ENCODE assay signal across 23 cellular contexts in genomic region chr9:132041825-132042224, GRCh38. TPM values are rescaled to one million over a fixed set of nuclear protein-coding genes. Genes with fewer than 3 reads are reported as not detected.
A peak's percentile ranks its signal among the peaks of the same experiment; 100 is the strongest.
DNase-seq lines count a peak whose midpoint lies in the region; ATAC-seq lines count a peak whose summit lies in the region.
"Had no signal": no experiment of that assay in that cellular context is flagged by ENCODE, and none has a peak within 500 bp of the region (broad histone marks: within the 10 kb centered on the region; RNA-seq: fewer than 3 reads in every experiment).

No MANE protein-coding gene starts in this region.

- DNase-seq in NCI-H1694 (lab: John Stamatoyannopoulos, UW) (peak; percentile 27), SHP77 (lab: John Stamatoyannopoulos, UW) (peak; percentile 51 to 69), epithelial cell of prostate (ENCODE audit: low read depth, low spot score) (no peak), OCI-M1 (lab: John Stamatoyannopoulos, UW) (no peak), trophoblast cell (no peak)
- no peak for DNase-seq in stimulated activated effector memory CD8-positive, alpha-beta T cell treated with anti-CD3 and anti-CD28 coated beads, Interleukin-12 subunit alpha, Interleukin-12 subunit beta, amount 100 ng/mL, for 72 hours (ENCODE audit: low spot score in 2 of 2)
- DNase-seq: activated CD4-positive, alpha-beta T cell treated with anti-CD3 and anti-CD28 coated beads, Interleukin-2, amount 50 U/mL, for 48 hours; activated gamma-delta T cell treated with Interleukin-2 at 50 U/mL for 16 hours; amygdala; cerebellar nuclear complex; GF-D8; H7; head of caudate nucleus; NCI-H1417 treated with DMSO at 0.1 percent for 48 hours; nucleus accumbens; sigmoid colon; stimulated activated CD4-positive, alpha-beta T cell treated with anti-CD3 and anti-CD28 coated beads, Interleukin-2, amount 100 ng/mL, for 24 hours; stimulated activated naive CD8-positive, alpha-beta T cell treated with anti-CD3 and anti-CD28 coated beads, Interleukin-15, amount 100 ng/mL, for 72 hours; transverse colon had no signal

- H3K14ac ChIP-seq in trophoblast cell (ENCODE audit: low read length): no peak overlapping the region

- H2AFZ ChIP-seq in trophoblast cell (ENCODE audit: insufficient read depth, low read length, poor library complexity): no peak overlapping the region

- H2BK12ac ChIP-seq in trophoblast cell (ENCODE audit: low read length): no peak overlapping the region

- peaks cover 6 to 8% of the 10 kb centered on the region in 2 experiments for H3K4me1 ChIP-seq in trophoblast cell (ENCODE audit: control insufficient read depth in 1 of 2, insufficient read depth in 2 of 2, low read length in 2 of 2)
- H3K4me1 ChIP-seq: sigmoid colon, transverse colon had no signal

- H4K12ac ChIP-seq in trophoblast cell (ENCODE audit: low read depth, low read length): no peak overlapping the region

- no peak overlapping the region for H3K23ac ChIP-seq in trophoblast cell (ENCODE audit: low read length)

- H3K4me1 Mint-ChIP-seq in stimulated activated effector memory CD8-positive, alpha-beta T cell treated with anti-CD3 and anti-CD28 coated beads, Interleukin-12 subunit alpha, Interleukin-12 subunit beta, amount 100 ng/mL, for 72 hours: peaks cover 28% of the 10 kb centered on the region

- H4K8ac ChIP-seq in trophoblast cell (ENCODE audit: low read depth, low read length): no peak overlapping the region

- no peak overlapping the region for H3K4me3 Mint-ChIP-seq in stimulated activated effector memory CD8-positive, alpha-beta T cell treated with anti-CD3 and anti-CD28 coated beads, Interleukin-12 subunit alpha, Interleukin-12 subunit beta, amount 100 ng/mL, for 72 hours
- H3K4me3 Mint-ChIP-seq: stimulated activated naive CD8-positive, alpha-beta T cell treated with anti-CD3 and anti-CD28 coated beads, Interleukin-15, amount 100 ng/mL, for 72 hours had no signal

- peak overlapping the region; percentile 23 for H3K27ac Mint-ChIP-seq in stimulated activated effector memory CD8-positive, alpha-beta T cell treated with anti-CD3 and anti-CD28 coated beads, Interleukin-12 subunit alpha, Interleukin-12 subunit beta, amount 100 ng/mL, for 72 hours

- no peaks in the 10 kb centered on the region for H3K27me3 ChIP-seq in trophoblast cell (ENCODE audit: insufficient read depth, low read length)
- H3K27me3 ChIP-seq: sigmoid colon, transverse colon had no signal

- no peak overlapping the region for H2BK5ac ChIP-seq in trophoblast cell (ENCODE audit: low read depth, low read length, poor library complexity)

- no peak overlapping the region for H4K91ac ChIP-seq in trophoblast cell (ENCODE audit: low read depth, low read length)

- no peak overlapping the region for H2BK120ac ChIP-seq in trophoblast cell (ENCODE audit: insufficient read depth, low read length, poor library complexity)

- no peaks in the 10 kb centered on the region for H3K9me3 Mint-ChIP-seq in stimulated activated effector memory CD8-positive, alpha-beta T cell treated with anti-CD3 and anti-CD28 coated beads, Interleukin-12 subunit alpha, Interleukin-12 subunit beta, amount 100 ng/mL, for 72 hours
- H3K9me3 Mint-ChIP-seq: stimulated activated naive CD8-positive, alpha-beta T cell treated with anti-CD3 and anti-CD28 coated beads, Interleukin-15, amount 100 ng/mL, for 72 hours had no signal

- H3K79me2 ChIP-seq in trophoblast cell (ENCODE audit: control insufficient read depth, insufficient read depth, low read length, poor library complexity): no peaks in the 10 kb centered on the region

- H3K4me3 ChIP-seq in trophoblast cell (ENCODE audit: low read depth, low read length): no peak overlapping the region
- H3K4me3 ChIP-seq: GM12878, sigmoid colon, transverse colon had no signal

- H3K18ac ChIP-seq in trophoblast cell (ENCODE audit: low read length): no peak overlapping the region

- no peaks in the 10 kb centered on the region for H3K9me3 ChIP-seq in trophoblast cell (ENCODE audit: insufficient read depth, low read depth, low read length)
- H3K9me3 ChIP-seq: sigmoid colon, transverse colon had no signal

- no peak overlapping the region for H3K4me2 ChIP-seq in trophoblast cell (ENCODE audit: low read length)

- ATAC-seq in stimulated activated effector memory CD8-positive, alpha-beta T cell treated with anti-CD3 and anti-CD28 coated beads, Interleukin-12 subunit alpha, Interleukin-12 subunit beta, amount 100 ng/mL, for 72 hours: no peak
- no peak for ATAC-seq in GM21825 (IDR thresholded peaks at IDR 0.05; ENCODE audit: unreplicated experiment)
- ATAC-seq: GM12878; Right ventricle myocardium inferior; stimulated activated naive CD8-positive, alpha-beta T cell treated with anti-CD3 and anti-CD28 coated beads, Interleukin-15, amount 100 ng/mL, for 72 hours had no signal

- peaks cover 5% of the 10 kb centered on the region for H3K36me3 Mint-ChIP-seq in stimulated activated effector memory CD8-positive, alpha-beta T cell treated with anti-CD3 and anti-CD28 coated beads, Interleukin-12 subunit alpha, Interleukin-12 subunit beta, amount 100 ng/mL, for 72 hours

- no peak overlapping the region for H3K9ac ChIP-seq in trophoblast cell (ENCODE audit: low read length)

- no peak overlapping the region for H3K4ac ChIP-seq in trophoblast cell (ENCODE audit: low read depth, low read length)

- no peaks in the 10 kb centered on the region for H3K36me3 ChIP-seq in trophoblast cell (ENCODE audit: control insufficient read depth in 1 of 2, insufficient read depth in 2 of 2, low read length in 2 of 2)
- H3K36me3 ChIP-seq: sigmoid colon, transverse colon had no signal

- WGBS in trophoblast cell (ENCODE audit: extremely low coverage, insufficient coverage, insufficient read length): no CpG with 5 or more reads among the region's 8 CpGs

- H2AK5ac ChIP-seq in trophoblast cell (ENCODE audit: low read length): no peak overlapping the region

- peaks cover 2% of the 10 kb centered on the region for H3K79me1 ChIP-seq in trophoblast cell (ENCODE audit: low read length)

- H3K27ac ChIP-seq in epithelial cell of prostate: peak overlapping the region; percentile 52
- no peak overlapping the region for H3K27ac ChIP-seq in trophoblast cell (ENCODE audit: low read depth, low read length)
- H3K27ac ChIP-seq: sigmoid colon, transverse colon, VCaP had no signal

RNA-seq across cellular contexts. Expression of gene MED27, which starts 37.8 kb away (rescaled TPM):
- 29.4 and 30.7 TPM in 2 replicates for polyA plus RNA-seq in trophoblast cell (2013)

Comparison
In these comparisons a context has a peak if more than half of its experiments do, and no peak if none do; other contexts are left out.
1. DNase-seq: peak in NCI-H1694 (single experiment) and SHP77 (2 of 2); none in epithelial cell of prostate (single experiment), stimulated activated effector memory CD8-positive, alpha-beta T cell treated with anti-CD3 and anti-CD28 coated beads, Interleukin-12 subunit alpha, Interleukin-12 subunit beta, amount 100 ng/mL, for 72 hours (0 of 2), OCI-M1 (single experiment) and trophoblast cell (0 of 2).